ENCODE assay signal across 22 cellular contexts in genomic region chr2:227722821-227723220, GRCh38. TPM values are rescaled to one million over a fixed set of nuclear protein-coding genes. Genes with fewer than 3 reads are reported as not detected.
"Had no signal": no experiment of that assay in that cellular context is flagged by ENCODE, and none has a peak within 500 bp of the region (broad histone marks: within the 10 kb centered on the region; RNA-seq: fewer than 3 reads in every experiment).

No MANE protein-coding gene starts in this region.

RNA-seq across cellular contexts. Expression of gene SCYGR6, which starts 1.7 kb away (rescaled TPM):
- total RNA-seq: activated B cell treated with CpG ODN at 0.5 μM for 24 hours; activated CD4-positive, alpha-beta memory T cell treated with anti-CD3 and anti-CD28 coated beads for 36 hours; activated CD4-positive, alpha-beta T cell treated with anti-CD3 and anti-CD28 coated beads, Interleukin-2, amount 10 ng/mL, durations not matched to agents 24 days and 14 days; activated CD8-positive, alpha-beta memory T cell treated with anti-CD3 and anti-CD28 coated beads for 36 hours; activated CD8-positive, alpha-beta T cell treated with anti-CD3 and anti-CD28 coated beads for 36 hours; activated naive CD4-positive, alpha-beta T cell treated with anti-CD3 and anti-CD28 coated beads for 36 hours; activated naive CD4-positive, alpha-beta T cell treated with anti-CD3 and anti-CD28 coated beads, Interleukin-2, amount 50 U/mL, for 72 hours; activated naive CD8-positive, alpha-beta T cell treated with anti-CD3 and anti-CD28 coated beads for 36 hours; activated T-cell treated with anti-CD3 and anti-CD28 coated beads, Interleukin-2, amount 50 U/mL, for 4 hours; activated T-cell treated with anti-CD3 and anti-CD28 coated beads, Interleukin-2, amount 50 U/mL, for 72 hours; activated T-helper 1 cell treated with anti-CD3 and anti-CD28 coated beads, Interleukin-12 subunit alpha, Interleukin-12 subunit beta, Interleukin-2, Interleukin-4 antibody, amounts not matched to agents 30 ng/mL and 10 ng/mL and 1 ng/mL, durations not matched to agents 14 hours and 24 hours and 36 hours; activated T-helper 17 cell treated with anti-CD3 and anti-CD28 coated beads, Interleukin-2, amount 50 U/mL, for 72 hours; adrenal gland; aorta; astrocyte; body of pancreas; breast epithelium; cardiac septum; T-cell; T-helper 1 cell treated with Interleukin-12 subunit alpha and Interleukin-12 subunit beta and Interleukin-4 antibody, amounts not matched to agents 30 ng/mL and 1 ng/mL, for 36 hours; T-helper 17 cell; T-helper 2 cell treated with Interferon-gamma antibody and Interleukin-4, amounts not matched to agents 100 ng/mL and 5 ng/mL, for 36 hours had no signal
- polyA plus RNA-seq: adrenal gland, aorta had no signal

RNA-seq across cellular contexts. Expression of gene SLC19A3, which starts 5.0 kb away (rescaled TPM):
- total RNA-seq: activated B cell treated with CpG ODN at 0.5 μM for 24 hours; activated CD4-positive, alpha-beta memory T cell treated with anti-CD3 and anti-CD28 coated beads for 36 hours; activated CD4-positive, alpha-beta T cell treated with anti-CD3 and anti-CD28 coated beads, Interleukin-2, amount 10 ng/mL, durations not matched to agents 24 days and 14 days; activated CD8-positive, alpha-beta memory T cell treated with anti-CD3 and anti-CD28 coated beads for 36 hours; activated CD8-positive, alpha-beta T cell treated with anti-CD3 and anti-CD28 coated beads for 36 hours; activated naive CD4-positive, alpha-beta T cell treated with anti-CD3 and anti-CD28 coated beads for 36 hours; activated naive CD4-positive, alpha-beta T cell treated with anti-CD3 and anti-CD28 coated beads, Interleukin-2, amount 50 U/mL, for 72 hours; activated naive CD8-positive, alpha-beta T cell treated with anti-CD3 and anti-CD28 coated beads for 36 hours; activated T-cell treated with anti-CD3 and anti-CD28 coated beads, Interleukin-2, amount 50 U/mL, for 4 hours; activated T-cell treated with anti-CD3 and anti-CD28 coated beads, Interleukin-2, amount 50 U/mL, for 72 hours; activated T-helper 1 cell treated with anti-CD3 and anti-CD28 coated beads, Interleukin-12 subunit alpha, Interleukin-12 subunit beta, Interleukin-2, Interleukin-4 antibody, amounts not matched to agents 30 ng/mL and 10 ng/mL and 1 ng/mL, durations not matched to agents 14 hours and 24 hours and 36 hours; activated T-helper 17 cell treated with anti-CD3 and anti-CD28 coated beads, Interleukin-2, amount 50 U/mL, for 72 hours; T-helper 1 cell treated with Interleukin-12 subunit alpha and Interleukin-12 subunit beta and Interleukin-4 antibody, amounts not matched to agents 30 ng/mL and 1 ng/mL, for 36 hours; T-helper 17 cell; T-helper 2 cell treated with Interferon-gamma antibody and Interleukin-4, amounts not matched to agents 100 ng/mL and 5 ng/mL, for 36 hours had no signal

RNA-seq across cellular contexts. Expression of gene SCYGR7, which starts 5.3 kb away (rescaled TPM):
- total RNA-seq: activated B cell treated with CpG ODN at 0.5 μM for 24 hours; activated CD4-positive, alpha-beta memory T cell treated with anti-CD3 and anti-CD28 coated beads for 36 hours; activated CD4-positive, alpha-beta T cell treated with anti-CD3 and anti-CD28 coated beads, Interleukin-2, amount 10 ng/mL, durations not matched to agents 24 days and 14 days; activated CD8-positive, alpha-beta memory T cell treated with anti-CD3 and anti-CD28 coated beads for 36 hours; activated CD8-positive, alpha-beta T cell treated with anti-CD3 and anti-CD28 coated beads for 36 hours; activated naive CD4-positive, alpha-beta T cell treated with anti-CD3 and anti-CD28 coated beads for 36 hours; activated naive CD4-positive, alpha-beta T cell treated with anti-CD3 and anti-CD28 coated beads, Interleukin-2, amount 50 U/mL, for 72 hours; activated naive CD8-positive, alpha-beta T cell treated with anti-CD3 and anti-CD28 coated beads for 36 hours; activated T-cell treated with anti-CD3 and anti-CD28 coated beads, Interleukin-2, amount 50 U/mL, for 4 hours; activated T-cell treated with anti-CD3 and anti-CD28 coated beads, Interleukin-2, amount 50 U/mL, for 72 hours; activated T-helper 1 cell treated with anti-CD3 and anti-CD28 coated beads, Interleukin-12 subunit alpha, Interleukin-12 subunit beta, Interleukin-2, Interleukin-4 antibody, amounts not matched to agents 30 ng/mL and 10 ng/mL and 1 ng/mL, durations not matched to agents 14 hours and 24 hours and 36 hours; activated T-helper 17 cell treated with anti-CD3 and anti-CD28 coated beads, Interleukin-2, amount 50 U/mL, for 72 hours; adrenal gland; aorta; astrocyte; body of pancreas; breast epithelium; cardiac septum; T-cell; T-helper 1 cell treated with Interleukin-12 subunit alpha and Interleukin-12 subunit beta and Interleukin-4 antibody, amounts not matched to agents 30 ng/mL and 1 ng/mL, for 36 hours; T-helper 17 cell; T-helper 2 cell treated with Interferon-gamma antibody and Interleukin-4, amounts not matched to agents 100 ng/mL and 5 ng/mL, for 36 hours had no signal
- polyA plus RNA-seq: adrenal gland, aorta had no signal

RNA-seq across cellular contexts. Expression of gene SCYGR8, which starts 22.9 kb away (rescaled TPM):
- total RNA-seq: activated B cell treated with CpG ODN at 0.5 μM for 24 hours; activated CD4-positive, alpha-beta memory T cell treated with anti-CD3 and anti-CD28 coated beads for 36 hours; activated CD4-positive, alpha-beta T cell treated with anti-CD3 and anti-CD28 coated beads, Interleukin-2, amount 10 ng/mL, durations not matched to agents 24 days and 14 days; activated CD8-positive, alpha-beta memory T cell treated with anti-CD3 and anti-CD28 coated beads for 36 hours; activated CD8-positive, alpha-beta T cell treated with anti-CD3 and anti-CD28 coated beads for 36 hours; activated naive CD4-positive, alpha-beta T cell treated with anti-CD3 and anti-CD28 coated beads for 36 hours; activated naive CD4-positive, alpha-beta T cell treated with anti-CD3 and anti-CD28 coated beads, Interleukin-2, amount 50 U/mL, for 72 hours; activated naive CD8-positive, alpha-beta T cell treated with anti-CD3 and anti-CD28 coated beads for 36 hours; activated T-cell treated with anti-CD3 and anti-CD28 coated beads, Interleukin-2, amount 50 U/mL, for 4 hours; activated T-cell treated with anti-CD3 and anti-CD28 coated beads, Interleukin-2, amount 50 U/mL, for 72 hours; activated T-helper 1 cell treated with anti-CD3 and anti-CD28 coated beads, Interleukin-12 subunit alpha, Interleukin-12 subunit beta, Interleukin-2, Interleukin-4 antibody, amounts not matched to agents 30 ng/mL and 10 ng/mL and 1 ng/mL, durations not matched to agents 14 hours and 24 hours and 36 hours; activated T-helper 17 cell treated with anti-CD3 and anti-CD28 coated beads, Interleukin-2, amount 50 U/mL, for 72 hours; adrenal gland; aorta; astrocyte; body of pancreas; breast epithelium; cardiac septum; T-cell; T-helper 1 cell treated with Interleukin-12 subunit alpha and Interleukin-12 subunit beta and Interleukin-4 antibody, amounts not matched to agents 30 ng/mL and 1 ng/mL, for 36 hours; T-helper 17 cell; T-helper 2 cell treated with Interferon-gamma antibody and Interleukin-4, amounts not matched to agents 100 ng/mL and 5 ng/mL, for 36 hours had no signal
- polyA plus RNA-seq: adrenal gland, aorta had no signal

RNA-seq across cellular contexts. Expression of gene SCYGR5, which starts 56.2 kb away (rescaled TPM):
- total RNA-seq: activated B cell treated with CpG ODN at 0.5 μM for 24 hours; activated CD4-positive, alpha-beta memory T cell treated with anti-CD3 and anti-CD28 coated beads for 36 hours; activated CD4-positive, alpha-beta T cell treated with anti-CD3 and anti-CD28 coated beads, Interleukin-2, amount 10 ng/mL, durations not matched to agents 24 days and 14 days; activated CD8-positive, alpha-beta memory T cell treated with anti-CD3 and anti-CD28 coated beads for 36 hours; activated CD8-positive, alpha-beta T cell treated with anti-CD3 and anti-CD28 coated beads for 36 hours; activated naive CD4-positive, alpha-beta T cell treated with anti-CD3 and anti-CD28 coated beads for 36 hours; activated naive CD4-positive, alpha-beta T cell treated with anti-CD3 and anti-CD28 coated beads, Interleukin-2, amount 50 U/mL, for 72 hours; activated naive CD8-positive, alpha-beta T cell treated with anti-CD3 and anti-CD28 coated beads for 36 hours; activated T-cell treated with anti-CD3 and anti-CD28 coated beads, Interleukin-2, amount 50 U/mL, for 4 hours; activated T-cell treated with anti-CD3 and anti-CD28 coated beads, Interleukin-2, amount 50 U/mL, for 72 hours; activated T-helper 1 cell treated with anti-CD3 and anti-CD28 coated beads, Interleukin-12 subunit alpha, Interleukin-12 subunit beta, Interleukin-2, Interleukin-4 antibody, amounts not matched to agents 30 ng/mL and 10 ng/mL and 1 ng/mL, durations not matched to agents 14 hours and 24 hours and 36 hours; activated T-helper 17 cell treated with anti-CD3 and anti-CD28 coated beads, Interleukin-2, amount 50 U/mL, for 72 hours; adrenal gland; aorta; astrocyte; body of pancreas; breast epithelium; cardiac septum; T-cell; T-helper 1 cell treated with Interleukin-12 subunit alpha and Interleukin-12 subunit beta and Interleukin-4 antibody, amounts not matched to agents 30 ng/mL and 1 ng/mL, for 36 hours; T-helper 17 cell; T-helper 2 cell treated with Interferon-gamma antibody and Interleukin-4, amounts not matched to agents 100 ng/mL and 5 ng/mL, for 36 hours had no signal
- polyA plus RNA-seq: adrenal gland, aorta had no signal
